In genomic region chr16:57596234-57596633, GRCh38 we compare ENCODE assay signal across 2 cellular contexts. TPM values are rescaled to one million over a fixed set of nuclear protein-coding genes. Genes with fewer than 3 reads are reported as not detected.
"Had no signal": no experiment of that assay in that cellular context is flagged by ENCODE, and none has a peak within 500 bp of the region (broad histone marks: within the 10 kb centered on the region; RNA-seq: fewer than 3 reads in every experiment).

No MANE protein-coding gene starts in this region.

RNA-seq across cellular contexts. Expression of gene ADGRG5, which starts 53.8 kb away (rescaled TPM):
- total RNA-seq: IMR-90, SJSA1 had no signal
- polyA plus RNA-seq: IMR-90 had no signal
